ENCODE assay signal across 1 cellular context in the genomic region with DNA sequence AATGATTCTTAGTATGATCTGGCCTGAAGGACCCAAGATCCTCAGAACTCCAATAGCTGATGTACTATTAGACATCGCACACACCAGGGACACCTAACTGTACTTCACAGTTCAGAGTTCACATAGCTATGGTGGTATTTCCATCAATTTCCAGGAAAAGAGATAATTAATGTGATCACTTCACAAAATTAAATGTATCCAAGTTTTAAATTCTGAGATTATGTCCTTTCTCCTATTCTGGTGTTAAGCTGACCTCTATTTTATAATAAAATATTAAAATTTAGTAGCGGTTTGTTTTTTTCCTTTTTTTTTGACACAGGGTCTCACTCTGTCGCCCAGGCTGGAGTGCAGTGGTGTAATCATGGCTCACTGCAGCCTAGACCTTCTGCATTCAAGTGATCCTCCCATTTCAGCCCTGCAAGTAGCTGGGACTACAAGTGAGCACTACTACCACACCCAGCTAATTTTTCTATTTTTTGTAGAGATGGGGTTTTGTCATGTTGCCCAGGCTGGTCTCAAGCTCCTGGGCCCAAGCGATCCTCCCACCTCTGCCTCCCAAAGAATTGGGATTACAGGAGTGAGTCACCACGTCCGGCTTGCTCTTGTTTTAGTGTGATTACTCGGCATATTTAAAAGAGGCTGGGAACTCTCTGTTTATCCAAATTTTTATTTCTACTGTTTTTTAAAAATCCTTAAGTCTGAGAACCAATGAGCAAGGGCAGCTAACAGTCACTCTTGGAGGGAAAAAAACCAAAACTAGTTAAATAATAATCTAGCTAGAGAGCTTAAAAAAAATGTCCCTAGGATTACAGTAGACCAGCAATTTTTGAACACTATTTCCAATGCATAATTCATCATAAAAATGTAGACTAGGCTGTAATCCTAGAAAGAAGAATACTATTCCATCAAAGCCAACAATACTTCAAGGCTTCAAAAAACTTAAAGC.
A peak's percentile ranks its signal among the peaks of the same experiment; 100 is the strongest.
TF ChIP-seq lines count a peak whose summit lies in the region.

No MANE protein-coding gene starts in this region.

TF ChIP-seq in K562, 482 proteins besides CTCF, POLR2A, EP300 and RAD21 (continued from another document and continues in another):
- TF ChIP-seq AFF1 (IDR thresholded peaks at IDR 0.05; ENCODE audit: low read depth in 1 of 2, partially characterized antibody in 2 of 2) (no peak), ZBTB33 (CRISPR knock-in tag; IDR thresholded peaks at IDR 0.05) (0 out of 2 replicates have a peak, but pooled peaks have one; percentile 32), DPF2 (IDR thresholded peaks at IDR 0.05) (peak; percentile 98), CBFA2T3 (IDR thresholded peaks at IDR 0.05) (peak; percentile 74), MBD1 (CRISPR knock-in tag; IDR thresholded peaks at IDR 0.05) (no peak), SMARCB1 (IDR thresholded peaks at IDR 0.05; ENCODE audit: insufficient read length, low read depth) (peak; percentile 73), MAFK (IDR thresholded peaks at IDR 0.05; ENCODE audit: low read length) (peak; percentile 65; the same call in 1 of the 2 replicates), NUFIP1 (IDR thresholded peaks at IDR 0.05; ENCODE audit: partially characterized antibody) (peak; percentile 62), PCBP1 (IDR thresholded peaks at IDR 0.05; ENCODE audit: low read depth, low read length, poor library complexity, severe bottlenecking) (no peak), STAT6 (CRISPR knock-in tag; IDR thresholded peaks at IDR 0.05) (no peak), TEAD2 (tag; IDR thresholded peaks at IDR 0.05) (no peak), MTA1 (IDR thresholded peaks at IDR 0.05; ENCODE audit: borderline replicate concordance) (0 out of 2 replicates have a peak, but pooled peaks have one; percentile 16), MED1 (CRISPR knock-in tag; IDR thresholded peaks at IDR 0.05; ENCODE audit: borderline replicate concordance) (no peak), STAT5B (CRISPR knock-in tag; IDR thresholded peaks at IDR 0.05) (no peak), SRF (CRISPR knock-in tag; IDR thresholded peaks at IDR 0.05) (peak in 1 of 2 experiments; percentile 63; a peak in 1 of 4 replicates), SMARCC2 (IDR thresholded peaks at IDR 0.05; ENCODE audit: low read depth) (peak; percentile 92), ETS2 (tag; IDR thresholded peaks at IDR 0.05; ENCODE audit: borderline replicate concordance, poor library complexity, severe bottlenecking) (no peak), GABPA (tag; conservative IDR thresholded peaks at IDR 0.05; ENCODE audit: low read depth) (0 out of 2 replicates have a peak, but pooled peaks have one; percentile 17), POLR2G (IDR thresholded peaks at IDR 0.05; ENCODE audit: low read depth, low read length) (no peak), GTF2F1 (IDR thresholded peaks at IDR 0.05; ENCODE audit: low read depth, low read length) (no peak), SMAD2 (IDR thresholded peaks at IDR 0.05; ENCODE audit: low read depth, low read length) (no peak), HDGF (IDR thresholded peaks at IDR 0.05) (no peak), ZNF589 (CRISPR knock-in tag; IDR thresholded peaks at IDR 0.05; ENCODE audit: low read depth) (peak; percentile 24; the same call in 1 of the 2 replicates), ATF3 (IDR thresholded peaks at IDR 0.05) (peak; percentile 97), ATF3 (CRISPR knock-in tag; conservative IDR thresholded peaks at IDR 0.05) (peak; percentile 82), FOSL1 (tag; conservative IDR thresholded peaks at IDR 0.05) (peak; percentile 97), ZNF134 (CRISPR knock-in tag; conservative IDR thresholded peaks at IDR 0.05) (no peak), ZNF124 (CRISPR knock-in tag; IDR thresholded peaks at IDR 0.05) (no peak), ETV6 (IDR thresholded peaks at IDR 0.05; ENCODE audit: borderline replicate concordance in 1 of 2, low read depth in 2 of 2, low read length in 1 of 2) (no peak), ETV6 (CRISPR knock-in tag; IDR thresholded peaks at IDR 0.05; ENCODE audit: borderline replicate concordance) (no peak), ZNF77 (CRISPR knock-in tag; IDR thresholded peaks at IDR 0.05) (no peak), ZNF431 (CRISPR knock-in tag; IDR thresholded peaks at IDR 0.05) (no peak), CHAMP1 (IDR thresholded peaks at IDR 0.05) (peak; percentile 67; the same call in 1 of the 2 replicates), MYC (IDR thresholded peaks at IDR 0.05; ENCODE audit: low read depth, low read length) (no peak), MYC (CRISPR knock-in tag; IDR thresholded peaks at IDR 0.05; ENCODE audit: borderline replicate concordance, low read depth) (no peak), GATA2 (CRISPR knock-in tag; IDR thresholded peaks at IDR 0.05) (no peak)
- TF ChIP-seq, protein P1, sequence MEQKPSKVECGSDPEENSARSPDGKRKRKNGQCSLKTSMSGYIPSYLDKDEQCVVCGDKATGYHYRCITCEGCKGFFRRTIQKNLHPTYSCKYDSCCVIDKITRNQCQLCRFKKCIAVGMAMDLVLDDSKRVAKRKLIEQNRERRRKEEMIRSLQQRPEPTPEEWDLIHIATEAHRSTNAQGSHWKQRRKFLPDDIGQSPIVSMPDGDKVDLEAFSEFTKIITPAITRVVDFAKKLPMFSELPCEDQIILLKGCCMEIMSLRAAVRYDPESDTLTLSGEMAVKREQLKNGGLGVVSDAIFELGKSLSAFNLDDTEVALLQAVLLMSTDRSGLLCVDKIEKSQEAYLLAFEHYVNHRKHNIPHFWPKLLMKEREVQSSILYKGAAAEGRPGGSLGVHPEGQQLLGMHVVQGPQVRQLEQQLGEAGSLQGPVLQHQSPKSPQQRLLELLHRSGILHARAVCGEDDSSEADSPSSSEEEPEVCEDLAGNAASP (IDR thresholded peaks at IDR 0.05), result no peak
- TF ChIP-seq, protein P2, sequence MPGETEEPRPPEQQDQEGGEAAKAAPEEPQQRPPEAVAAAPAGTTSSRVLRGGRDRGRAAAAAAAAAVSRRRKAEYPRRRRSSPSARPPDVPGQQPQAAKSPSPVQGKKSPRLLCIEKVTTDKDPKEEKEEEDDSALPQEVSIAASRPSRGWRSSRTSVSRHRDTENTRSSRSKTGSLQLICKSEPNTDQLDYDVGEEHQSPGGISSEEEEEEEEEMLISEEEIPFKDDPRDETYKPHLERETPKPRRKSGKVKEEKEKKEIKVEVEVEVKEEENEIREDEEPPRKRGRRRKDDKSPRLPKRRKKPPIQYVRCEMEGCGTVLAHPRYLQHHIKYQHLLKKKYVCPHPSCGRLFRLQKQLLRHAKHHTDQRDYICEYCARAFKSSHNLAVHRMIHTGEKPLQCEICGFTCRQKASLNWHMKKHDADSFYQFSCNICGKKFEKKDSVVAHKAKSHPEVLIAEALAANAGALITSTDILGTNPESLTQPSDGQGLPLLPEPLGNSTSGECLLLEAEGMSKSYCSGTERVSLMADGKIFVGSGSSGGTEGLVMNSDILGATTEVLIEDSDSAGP (CRISPR knock-in tag; IDR thresholded peaks at IDR 0.05), result no peak
- TF ChIP-seq, protein P3, sequence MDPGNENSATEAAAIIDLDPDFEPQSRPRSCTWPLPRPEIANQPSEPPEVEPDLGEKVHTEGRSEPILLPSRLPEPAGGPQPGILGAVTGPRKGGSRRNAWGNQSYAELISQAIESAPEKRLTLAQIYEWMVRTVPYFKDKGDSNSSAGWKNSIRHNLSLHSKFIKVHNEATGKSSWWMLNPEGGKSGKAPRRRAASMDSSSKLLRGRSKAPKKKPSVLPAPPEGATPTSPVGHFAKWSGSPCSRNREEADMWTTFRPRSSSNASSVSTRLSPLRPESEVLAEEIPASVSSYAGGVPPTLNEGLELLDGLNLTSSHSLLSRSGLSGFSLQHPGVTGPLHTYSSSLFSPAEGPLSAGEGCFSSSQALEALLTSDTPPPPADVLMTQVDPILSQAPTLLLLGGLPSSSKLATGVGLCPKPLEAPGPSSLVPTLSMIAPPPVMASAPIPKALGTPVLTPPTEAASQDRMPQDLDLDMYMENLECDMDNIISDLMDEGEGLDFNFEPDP (CRISPR knock-in tag; IDR thresholded peaks at IDR 0.05), result no peak
